Comparison of ENCODE assay signal across 10 cellular contexts in the genomic region with DNA sequence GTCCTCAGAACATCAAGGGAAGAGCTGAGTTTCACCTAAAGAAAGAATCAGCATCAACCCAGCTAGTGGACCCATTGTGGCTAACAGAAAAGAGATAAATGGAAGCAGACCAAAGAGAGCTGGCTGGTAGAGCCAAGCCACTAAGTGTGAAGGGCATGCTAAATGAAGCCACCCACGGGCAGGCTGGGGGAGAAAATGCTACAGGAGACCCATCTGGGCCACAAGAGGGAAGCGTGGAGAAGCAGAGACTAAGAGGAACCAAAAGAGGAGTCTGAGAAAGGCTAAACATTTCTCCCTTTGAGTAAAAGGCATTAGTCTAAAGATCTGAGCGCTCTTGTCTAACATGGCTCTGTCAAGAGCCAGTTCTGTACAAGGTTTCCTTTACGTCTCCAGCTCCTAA. TPM values are rescaled to one million over a fixed set of nuclear protein-coding genes. Genes with fewer than 3 reads are reported as not detected.
A peak's percentile ranks its signal among the peaks of the same experiment; 100 is the strongest.
DNase-seq lines count a peak whose midpoint lies in the region; ATAC-seq and TF ChIP-seq lines count a peak whose summit lies in the region.
"Had no signal": no experiment of that assay in that cellular context is flagged by ENCODE, and none has a peak within 500 bp of the region (broad histone marks: within the 10 kb centered on the region; RNA-seq: fewer than 3 reads in every experiment).

No MANE protein-coding gene starts in this region.

- H3K36me3 Mint-ChIP-seq in MCF 10A (ENCODE audit: insufficient read depth, unreplicated experiment) (peaks cover 49% of the 10 kb centered on the region), T-helper 17 cell (ENCODE audit: low read depth) (peaks cover 8% of the 10 kb centered on the region)

- no peak overlapping the region for H3K27ac Mint-ChIP-seq in MCF 10A (ENCODE audit: low read depth, unreplicated experiment)
- H3K27ac Mint-ChIP-seq in T-helper 17 cell, result peak overlapping the region; percentile 8

- H3K79me1 ChIP-seq in trophoblast cell (ENCODE audit: low read length), result no peaks in the 10 kb centered on the region

- no peaks in the 10 kb centered on the region for H3K4me1 ChIP-seq in mammary epithelial cell (ENCODE audit: insufficient read depth, low read length)
- H3K4me1 ChIP-seq in trophoblast cell (ENCODE audit: control insufficient read depth in 1 of 2, insufficient read depth in 2 of 2, low read length in 2 of 2), result no peaks in the 10 kb centered on the region
- H3K4me1 ChIP-seq: parathyroid adenoma had no signal

- no peak overlapping the region for H3K4me2 ChIP-seq in mammary epithelial cell (ENCODE audit: insufficient read depth, low read depth, low read length)
- H3K4me2 ChIP-seq in trophoblast cell (ENCODE audit: low read length), result no peak overlapping the region

- in situ Hi-C loops in mammary epithelial cell (cut with MboI; ENCODE audit: low sequenced_read_pairs in 2 of 2), result no loop called here

- H3K4me3 Mint-ChIP-seq in MCF 10A (ENCODE audit: unreplicated experiment) (no peak overlapping the region), T-helper 17 cell (no peak overlapping the region)

- no peak overlapping the region for H4K91ac ChIP-seq in trophoblast cell (ENCODE audit: low read depth, low read length)

- 100% methylated on average over 4 of the region's 4 CpGs for WGBS in mammary epithelial cell (ENCODE audit: low coverage, missing lambda C conversion rate)
- WGBS in trophoblast cell (ENCODE audit: extremely low coverage, insufficient coverage, insufficient read length), result no CpG with 5 or more reads among the region's 4 CpGs

- H2BK120ac ChIP-seq in trophoblast cell (ENCODE audit: insufficient read depth, low read length, poor library complexity), result no peak overlapping the region

- no peak overlapping the region for H3K27ac ChIP-seq in mammary epithelial cell (ENCODE audit: insufficient read depth, low read depth, low read length)
- no peak overlapping the region for H3K27ac ChIP-seq in trophoblast cell (ENCODE audit: low read depth, low read length)
- H3K27ac ChIP-seq: parathyroid adenoma had no signal

- H2AK5ac ChIP-seq in trophoblast cell (ENCODE audit: low read length), result no peak overlapping the region

- POLR2A ChIA-PET in MCF 10A (lab: Yijun Ruan, JAX), result no interaction called here

- no peak overlapping the region for H3K4me3 ChIP-seq in mammary epithelial cell (replicated peaks in 1 of 3; ENCODE audit: insufficient read depth in 1 of 3, low read depth in 2 of 3, low read length in 3 of 3)
- no peak overlapping the region for H3K4me3 ChIP-seq in trophoblast cell (ENCODE audit: low read depth, low read length)

- no peak for TF ChIP-seq CTCF in MCF 10A (IDR thresholded peaks at IDR 0.05; ENCODE audit: unreplicated experiment)
- TF ChIP-seq CTCF in mammary epithelial cell (conservative IDR thresholded peaks at IDR 0.05 in 1 of 2, IDR thresholded peaks at IDR 0.05 in 1 of 2; ENCODE audit: extremely low read depth in 1 of 2, insufficient read depth in 1 of 2, low read depth in 1 of 2, low read length in 2 of 2), result peak in 1 of 2 donors; percentile 7

- H3K9me3 ChIP-seq in mammary epithelial cell (replicated peaks; ENCODE audit: insufficient read depth, low read length) (no peaks in the 10 kb centered on the region), T-helper 17 cell (ENCODE audit: control insufficient read depth, low read length, poor library complexity, severe bottlenecking) (no peaks in the 10 kb centered on the region), trophoblast cell (ENCODE audit: insufficient read depth, low read depth, low read length) (no peaks in the 10 kb centered on the region)

- H3K27me3 Mint-ChIP-seq in MCF 10A (ENCODE audit: insufficient read depth, unreplicated experiment), result no peaks in the 10 kb centered on the region
- no peaks in the 10 kb centered on the region for H3K27me3 Mint-ChIP-seq in T-helper 17 cell

- peak; percentile 18 for DNase-seq in MCF 10A (ENCODE audit: unreplicated experiment)
- DNase-seq in mammary epithelial cell, result no peak
- no peak for DNase-seq in T-helper 17 cell
- DNase-seq in posterior cingulate gyrus, result peak in 6 of 10 donors; percentile 11 to 87 (median 48)
- no peak for DNase-seq in SK-N-DZ (ENCODE audit: low spot score)
- DNase-seq in trophoblast cell, result no peak
- DNase-seq in A172 (ENCODE audit: low spot score), result no peak
- DNase-seq: activated T-cell treated with anti-CD3 and anti-CD28 coated beads, Interleukin-2, amount 50 U/mL, for 48 hours had no signal

- no peaks in the 10 kb centered on the region for H3K9me3 Mint-ChIP-seq in MCF 10A (ENCODE audit: unreplicated experiment)

- dilution Hi-C loops in mammary epithelial cell (cut with HindIII; ENCODE audit: low sequenced_read_pairs), result no loop called here

- no peak overlapping the region for H4K8ac ChIP-seq in trophoblast cell (ENCODE audit: low read depth, low read length)

- CTCF ChIA-PET in MCF 10A (lab: Yijun Ruan, JAX), result interaction anchor here (0.6 to 1.5 kb wide), 6 partner anchors 9 to 865 kb away, joined by 3 to 8 read pairs (median 4); no protein-coding TSS in a partner anchor
- CTCF ChIA-PET in mammary epithelial cell (lab: Charles Lee; ENCODE audit: low non-redundant PET), result no interaction called here

- H3K4me1 Mint-ChIP-seq in MCF 10A (ENCODE audit: insufficient read depth, unreplicated experiment) (peaks cover 25% of the 10 kb centered on the region), T-helper 17 cell (peaks cover 29% of the 10 kb centered on the region)

- no peak overlapping the region for H3K18ac ChIP-seq in trophoblast cell (ENCODE audit: low read length)

- no peak overlapping the region for H3K14ac ChIP-seq in trophoblast cell (ENCODE audit: low read length)

- BruUV-seq in MCF 10A (replicated peaks; lab: Mats Ljungman, UMichigan) (no TSS peak), mammary epithelial cell (replicated peaks; lab: Mats Ljungman, UMichigan) (no TSS peak)

- H3K9ac ChIP-seq in mammary epithelial cell (ENCODE audit: insufficient read depth, low read length) (no peak overlapping the region), trophoblast cell (ENCODE audit: low read length) (no peak overlapping the region)
- H3K9ac ChIP-seq: parathyroid adenoma had no signal

- ATAC-seq in HG02623 (IDR thresholded peaks at IDR 0.05; ENCODE audit: unreplicated experiment) (peak; percentile 60), T-helper 17 cell (no peak)

- intact Hi-C loops in MCF 10A (cut with micrococcal nuclease), result no loop called here
- intact Hi-C loops in mammary epithelial cell (cut with micrococcal nuclease), result no loop called here
- intact Hi-C loops in posterior cingulate gyrus (cut with DNase I), result no loop called here

- H3K79me2 ChIP-seq in mammary epithelial cell (ENCODE audit: insufficient read depth, low read length) (peaks cover 45% of the 10 kb centered on the region), trophoblast cell (ENCODE audit: control insufficient read depth, insufficient read depth, low read length, poor library complexity) (peaks cover 2% of the 10 kb centered on the region)

- H3K23ac ChIP-seq in trophoblast cell (ENCODE audit: low read length), result no peak overlapping the region

- peaks cover 12% of the 10 kb centered on the region for H3K36me3 ChIP-seq in mammary epithelial cell (ENCODE audit: insufficient read depth, low read length)
- H3K36me3 ChIP-seq in trophoblast cell (ENCODE audit: control insufficient read depth in 1 of 2, insufficient read depth in 2 of 2, low read length in 2 of 2), result peaks cover 2 to 5% of the 10 kb centered on the region in 2 experiments

- H2AFZ ChIP-seq in mammary epithelial cell (ENCODE audit: low read depth, low read length), result no peak overlapping the region
- H2AFZ ChIP-seq in trophoblast cell (ENCODE audit: insufficient read depth, low read length, poor library complexity), result no peak overlapping the region
- H2AFZ ChIP-seq: parathyroid adenoma had no signal

- H4K12ac ChIP-seq in trophoblast cell (ENCODE audit: low read depth, low read length), result no peak overlapping the region

- no peaks in the 10 kb centered on the region for H4K20me1 ChIP-seq in mammary epithelial cell (ENCODE audit: insufficient read depth, low read length)

- H2BK5ac ChIP-seq in trophoblast cell (ENCODE audit: low read depth, low read length, poor library complexity), result no peak overlapping the region

- H2BK12ac ChIP-seq in trophoblast cell (ENCODE audit: low read length), result no peak overlapping the region

- H3K27me3 ChIP-seq in mammary epithelial cell (ENCODE audit: insufficient read depth, low read length) (no peaks in the 10 kb centered on the region), trophoblast cell (ENCODE audit: insufficient read depth, low read length) (no peaks in the 10 kb centered on the region)

- H3K4ac ChIP-seq in trophoblast cell (ENCODE audit: low read depth, low read length), result no peak overlapping the region

RNA-seq across cellular contexts. Expression of a gene that starts 15.8 kb away (rescaled TPM):
- total RNA-seq in MCF 10A (2022), result 34.0 and 38.8 TPM in 2 replicates
- total RNA-seq in mammary epithelial cell, result 10 to 100 TPM; 10.8 to 17.4 TPM
- polyA plus RNA-seq in mammary epithelial cell, result 2.4 TPM
- 2.2 TPM for polyA minus RNA-seq in mammary epithelial cell
- total RNA-seq in T-helper 17 cell, result 10 to 100 TPM; 13.8 to 14.0 TPM
- polyA plus RNA-seq in SK-N-DZ (2014; cell fraction: cytosol; rRNA removed), result 10.0 and 12.8 TPM in 2 replicates
- polyA plus RNA-seq in SK-N-DZ (2014; cell fraction: nucleus; rRNA removed), result 17.2 and 22.7 TPM in 2 replicates
- polyA plus RNA-seq in trophoblast cell (2013), result 20.7 and 21.2 TPM in 2 replicates
- total RNA-seq in A172 (2014; rRNA removed; shearing (Covaris generic)), result 24.3 and 28.0 TPM in 2 replicates

Comparison
In these comparisons a context has a peak if more than half of its experiments do, and no peak if none do; other contexts are left out.
1. DNase-seq: peak in MCF 10A (single experiment) and posterior cingulate gyrus (6 of 10); none in mammary epithelial cell (single experiment), T-helper 17 cell (0 of 3), SK-N-DZ (single experiment), trophoblast cell (0 of 2) and A172 (single experiment).